ENCODE assay signal across 14 cellular contexts in genomic region chr4:34422472-34422871, GRCh38.
DNase-seq lines count a peak whose midpoint lies in the region; ATAC-seq and TF ChIP-seq lines count a peak whose summit lies in the region.
"Had no signal": no experiment of that assay in that cellular context is flagged by ENCODE, and none has a peak within 500 bp of the region (broad histone marks: within the 10 kb centered on the region; RNA-seq: fewer than 3 reads in every experiment).

No MANE protein-coding gene starts in this region.

- no peaks in the 10 kb centered on the region for H3K36me3 Mint-ChIP-seq in MCF 10A (ENCODE audit: insufficient read depth, unreplicated experiment)

- H3K27me3 ChIP-seq in breast epithelium, result no peaks in the 10 kb centered on the region
- H3K27me3 ChIP-seq: SJSA1 had no signal

- H3K4me3 ChIP-seq in breast epithelium (no peak overlapping the region), fibroblast of pulmonary artery (replicated peaks; ENCODE audit: low read depth, low read length) (no peak overlapping the region)
- H3K4me3 ChIP-seq: SJSA1 had no signal

- no peaks in the 10 kb centered on the region for H3K4me1 ChIP-seq in breast epithelium
- H3K4me1 ChIP-seq: SJSA1 had no signal

- no peak for ATAC-seq in stimulated activated naive CD8-positive, alpha-beta T cell treated with anti-CD3 and anti-CD28 coated beads, Interleukin-15, amount 100 ng/mL, for 72 hours
- no peak for ATAC-seq in GM19351 (IDR thresholded peaks at IDR 0.05; ENCODE audit: unreplicated experiment)

- no peaks in the 10 kb centered on the region for H3K4me1 Mint-ChIP-seq in MCF 10A (ENCODE audit: insufficient read depth, unreplicated experiment)
- no peaks in the 10 kb centered on the region for H3K4me1 Mint-ChIP-seq in stimulated activated naive CD8-positive, alpha-beta T cell treated with anti-CD3 and anti-CD28 coated beads, Interleukin-15, amount 100 ng/mL, for 72 hours
- H3K4me1 Mint-ChIP-seq: B cell had no signal

- no peak for TF ChIP-seq POLR2A in breast epithelium (IDR thresholded peaks at IDR 0.05)

- no peaks in the 10 kb centered on the region for H3K9me3 ChIP-seq in breast epithelium
- H3K9me3 ChIP-seq: SJSA1 had no signal

- H3K27ac ChIP-seq in breast epithelium, result no peak overlapping the region
- H3K27ac ChIP-seq: SJSA1 had no signal

- DNase-seq in MCF 10A (ENCODE audit: unreplicated experiment) (peak; percentile 3), breast epithelium (ENCODE audit: low spot score in 2 of 2) (no peak), RKO (ENCODE audit: low spot score) (peak; percentile 42), fibroblast of pulmonary artery (ENCODE audit: low read depth) (peak; percentile 60), foreskin melanocyte (no peak)
- no peak for DNase-seq in stimulated activated naive CD8-positive, alpha-beta T cell treated with anti-CD3 and anti-CD28 coated beads, Interleukin-15, amount 100 ng/mL, for 72 hours
- DNase-seq in stimulated activated CD4-positive, alpha-beta T cell treated with anti-CD3 and anti-CD28 coated beads, Interleukin-4, amount 100 ng/mL, for 1 hour, result no peak
- DNase-seq: activated CD4-positive, alpha-beta T cell treated with anti-CD3 and anti-CD28 coated beads for 48 hours; activated naive CD4-positive, alpha-beta T cell; hypothalamus; NCI-H2107 had no signal

- H3K36me3 ChIP-seq in breast epithelium, result no peaks in the 10 kb centered on the region
- H3K36me3 ChIP-seq: SJSA1 had no signal

- H3K4me3 Mint-ChIP-seq in MCF 10A (ENCODE audit: unreplicated experiment), result no peak overlapping the region
- no peak overlapping the region for H3K4me3 Mint-ChIP-seq in stimulated activated naive CD8-positive, alpha-beta T cell treated with anti-CD3 and anti-CD28 coated beads, Interleukin-15, amount 100 ng/mL, for 72 hours
- H3K4me3 Mint-ChIP-seq: B cell had no signal

- no peak overlapping the region for H3K27ac Mint-ChIP-seq in MCF 10A (ENCODE audit: low read depth, unreplicated experiment)
- H3K27ac Mint-ChIP-seq in stimulated activated naive CD8-positive, alpha-beta T cell treated with anti-CD3 and anti-CD28 coated beads, Interleukin-15, amount 100 ng/mL, for 72 hours, result no peak overlapping the region
- H3K27ac Mint-ChIP-seq: B cell had no signal

- H3K27me3 Mint-ChIP-seq in MCF 10A (ENCODE audit: insufficient read depth, unreplicated experiment), result no peaks in the 10 kb centered on the region
- H3K27me3 Mint-ChIP-seq in stimulated activated naive CD8-positive, alpha-beta T cell treated with anti-CD3 and anti-CD28 coated beads, Interleukin-15, amount 100 ng/mL, for 72 hours, result no peaks in the 10 kb centered on the region
- H3K27me3 Mint-ChIP-seq: B cell had no signal

- TF ChIP-seq CTCF in MCF 10A (IDR thresholded peaks at IDR 0.05; ENCODE audit: unreplicated experiment) (no peak), breast epithelium (IDR thresholded peaks at IDR 0.05) (no peak), fibroblast of pulmonary artery (IDR thresholded peaks at IDR 0.05; ENCODE audit: low read length, missing control alignments) (peak; percentile 26)

- POLR2A ChIA-PET in MCF 10A (lab: Yijun Ruan, JAX), result no interaction called here

- intact Hi-C loops in MCF 10A (cut with micrococcal nuclease), result loop anchor here (10.0 kb wide), 1 partner anchor 292 kb away; no protein-coding TSS in a partner anchor
- intact Hi-C loops in breast epithelium (cut with DNase I; ENCODE audit: low total_unique reads), result no loop called here

- H3K9me3 Mint-ChIP-seq in MCF 10A (ENCODE audit: unreplicated experiment), result no peaks in the 10 kb centered on the region
- peaks cover 6 to 9% of the 10 kb centered on the region in 2 donors for H3K9me3 Mint-ChIP-seq in stimulated activated naive CD8-positive, alpha-beta T cell treated with anti-CD3 and anti-CD28 coated beads, Interleukin-15, amount 100 ng/mL, for 72 hours

- BruUV-seq in MCF 10A (replicated peaks; lab: Mats Ljungman, UMichigan), result no TSS peak

- CTCF ChIA-PET in MCF 10A (lab: Yijun Ruan, JAX), result interaction anchor here (0.6 to 1.4 kb wide), 3 partner anchors 298 to 1280 kb away, joined by 3 to 6 read pairs (median 3); no protein-coding TSS in a partner anchor

Comparison
In these comparisons a context has a peak if more than half of its experiments do, and no peak if none do; other contexts are left out.
1. DNase-seq: peak in MCF 10A (single experiment), RKO (single experiment) and fibroblast of pulmonary artery (single experiment); none in breast epithelium (0 of 2), foreskin melanocyte (single experiment), stimulated activated naive CD8-positive, alpha-beta T cell treated with anti-CD3 and anti-CD28 coated beads, Interleukin-15, amount 100 ng/mL, for 72 hours (0 of 2) and stimulated activated CD4-positive, alpha-beta T cell treated with anti-CD3 and anti-CD28 coated beads, Interleukin-4, amount 100 ng/mL, for 1 hour (single experiment).